In genomic region chr17:8746501-8747236, GRCh38 we compare ENCODE assay signal across 8 cellular contexts. TPM values are rescaled to one million over a fixed set of nuclear protein-coding genes. Genes with fewer than 3 reads are reported as not detected.
DNase-seq lines count a peak whose midpoint lies in the region; ATAC-seq and TF ChIP-seq lines count a peak whose summit lies in the region.

No MANE protein-coding gene starts in this region.

- H3K36me3 ChIP-seq in GM06990 (ENCODE audit: control insufficient read depth, insufficient read depth, low read length) (no peaks in the 10 kb centered on the region), NT2/D1 (ENCODE audit: insufficient read depth, insufficient read length, low read length) (no peaks in the 10 kb centered on the region), esophagus squamous epithelium (no peaks in the 10 kb centered on the region), rectal smooth muscle tissue (ENCODE audit: control insufficient read depth, insufficient read depth, low read length) (no peaks in the 10 kb centered on the region), Karpas-422 (ENCODE audit: insufficient read depth, low read length) (no peaks in the 10 kb centered on the region)

- TF ChIP-seq CTCF in GM06990 (IDR thresholded peaks at IDR 0.05; ENCODE audit: insufficient read depth, low read length, poor library complexity, severe bottlenecking) = no peak
- TF ChIP-seq CTCF in esophagus squamous epithelium (IDR thresholded peaks at IDR 0.05) = no peak

- no peak overlapping the region for H2AFZ ChIP-seq in Karpas-422 (ENCODE audit: low read length)

- ATAC-seq in GM19452 (IDR thresholded peaks at IDR 0.05; ENCODE audit: unreplicated experiment) = no peak
- no peak for ATAC-seq in GM19035 (IDR thresholded peaks at IDR 0.05; ENCODE audit: unreplicated experiment)

- no peak overlapping the region for H3K4me2 ChIP-seq in Karpas-422 (ENCODE audit: low read depth, low read length, poor library complexity, severe bottlenecking)

- intact Hi-C loops in esophagus squamous epithelium (cut with DNase I) = loop anchor here (10.0 kb wide), 1 partner anchor 352 kb away; the partner anchor contains the start of gene RNF222

- WGBS in esophagus squamous epithelium, 2 donors = 18 to 24% methylated on average over 7 to 9 of the region's 9 CpGs

- TF ChIP-seq POLR2A in esophagus squamous epithelium (IDR thresholded peaks at IDR 0.05) = no peak

- peak overlapping the region; percentile 75 for H3K4me3 ChIP-seq in GM06990 (replicated peaks; ENCODE audit: low read depth, low read length)
- H3K4me3 ChIP-seq in NT2/D1 (ENCODE audit: insufficient read length, low read depth) = peak overlapping the region; percentile 41
- peak overlapping the region; percentile 40 to 80 (median 60) for H3K4me3 ChIP-seq in esophagus squamous epithelium
- peak overlapping the region; percentile 76 for H3K4me3 ChIP-seq in rectal smooth muscle tissue (ENCODE audit: low read length)
- H3K4me3 ChIP-seq in Karpas-422 (ENCODE audit: low read length) = no peak overlapping the region

- peak overlapping the region; percentile 15 for H3K9ac ChIP-seq in NT2/D1 (ENCODE audit: insufficient read length, low read depth)
- no peak overlapping the region for H3K9ac ChIP-seq in rectal smooth muscle tissue (ENCODE audit: low read length)
- H3K9ac ChIP-seq in Karpas-422 (ENCODE audit: low read length) = no peak overlapping the region

- H3K4me1 ChIP-seq in NT2/D1 (ENCODE audit: insufficient read depth, insufficient read length) = no peaks in the 10 kb centered on the region
- H3K4me1 ChIP-seq in esophagus squamous epithelium = peaks cover 9 to 17% (median 12%) of the 10 kb centered on the region in 3 donors
- H3K4me1 ChIP-seq in rectal smooth muscle tissue (ENCODE audit: control insufficient read depth, insufficient read depth, low read length) = no peaks in the 10 kb centered on the region
- peaks cover 4% of the 10 kb centered on the region for H3K4me1 ChIP-seq in Karpas-422 (ENCODE audit: low read length)

- no peaks in the 10 kb centered on the region for H4K20me1 ChIP-seq in Karpas-422 (ENCODE audit: insufficient read depth, low read depth, low read length)

- H3K9me3 ChIP-seq in NT2/D1 (ENCODE audit: insufficient read depth, low read length) (peaks cover 4% of the 10 kb centered on the region; the same call in 1 of the 2 replicates), esophagus squamous epithelium (no peaks in the 10 kb centered on the region), Karpas-422 (ENCODE audit: low read length) (no peaks in the 10 kb centered on the region)

- no peaks in the 10 kb centered on the region for H3K79me2 ChIP-seq in Karpas-422 (ENCODE audit: low read length)

- H3K9me2 ChIP-seq in Karpas-422 (replicated peaks; ENCODE audit: insufficient read depth, low read length) = no peaks in the 10 kb centered on the region

- H3K27me3 ChIP-seq in GM06990 (replicated peaks; ENCODE audit: control insufficient read depth, insufficient read depth, low read length) (no peaks in the 10 kb centered on the region), NT2/D1 (ENCODE audit: insufficient read depth, insufficient read length) (no peaks in the 10 kb centered on the region), esophagus squamous epithelium (no peaks in the 10 kb centered on the region), rectal smooth muscle tissue (ENCODE audit: control insufficient read depth, insufficient read depth, low read length) (no peaks in the 10 kb centered on the region), Karpas-422 (ENCODE audit: low read length) (no peaks in the 10 kb centered on the region)

- H3K27ac ChIP-seq in esophagus squamous epithelium (no peak overlapping the region), rectal smooth muscle tissue (ENCODE audit: low read depth, low read length) (no peak overlapping the region), Karpas-422 (ENCODE audit: low read length) (no peak overlapping the region), substantia nigra (ENCODE audit: low read depth, low read length, poor library complexity, severe bottlenecking) (no peak overlapping the region)

- DNase-seq in GM06990 (ENCODE audit: extremely low read depth, insufficient read length) = no peak
- DNase-seq in NT2/D1 (ENCODE audit: low read depth, low spot score) = no peak
- no peak for DNase-seq in esophagus squamous epithelium (lab: John Stamatoyannopoulos, UW)
- DNase-seq in Karpas-422 = no peak
- DNase-seq in substantia nigra (lab: John Stamatoyannopoulos, UW) = no peak

RNA-seq across cellular contexts. Expression of gene CCDC42, which starts 2.0 kb away (rescaled TPM):
- total RNA-seq in esophagus squamous epithelium = not detected
- total RNA-seq in Karpas-422 (2014; rRNA removed; shearing (Covaris generic); ENCODE audit: low replicate concordance) = not detected in 2 replicates

RNA-seq across cellular contexts. Expression of gene SPDYE4, which starts 11.7 kb away (rescaled TPM):
- not detected for total RNA-seq in esophagus squamous epithelium
- not detected in 2 replicates for total RNA-seq in Karpas-422 (2014; rRNA removed; shearing (Covaris generic); ENCODE audit: low replicate concordance)

RNA-seq across cellular contexts. Expression of gene MFSD6L, which starts 52.5 kb away (rescaled TPM):
- under 1 TPM; 0.19 to 0.62 (median 0.48) TPM for total RNA-seq in esophagus squamous epithelium
- not detected in 2 replicates for total RNA-seq in Karpas-422 (2014; rRNA removed; shearing (Covaris generic); ENCODE audit: low replicate concordance)
